In the genomic region with DNA sequence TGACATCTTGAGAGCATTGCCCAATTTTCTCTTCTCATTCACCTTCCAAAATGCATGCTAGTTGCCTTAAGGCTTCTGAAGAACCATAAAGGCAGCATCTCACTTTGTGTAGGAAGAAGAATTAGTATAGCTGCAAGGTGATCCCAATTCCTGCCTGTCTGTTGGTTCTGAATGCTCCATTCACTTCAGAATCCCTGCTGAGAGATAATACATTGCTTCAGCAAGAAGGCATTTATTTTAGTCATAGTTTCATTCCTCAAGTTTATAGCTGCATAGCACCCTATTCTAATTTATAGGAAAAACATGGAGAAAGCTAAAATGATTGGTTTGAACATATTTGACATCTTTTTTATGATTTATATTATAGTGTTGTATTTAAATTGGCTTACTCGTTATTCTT, we compare ENCODE assay signal across 18 cellular contexts.
"Had no signal": no experiment of that assay in that cellular context is flagged by ENCODE, and none has a peak within 500 bp of the region (broad histone marks: within the 10 kb centered on the region; RNA-seq: fewer than 3 reads in every experiment).

No MANE protein-coding gene starts in this region.

- H3K4me2 ChIP-seq: smooth muscle cell had no signal

- H3K9ac ChIP-seq: parathyroid adenoma had no signal

- H3K36me3 ChIP-seq: colonic mucosa, WERI-Rb-1 had no signal

- DNase-seq: activated CD4-positive, alpha-beta T cell treated with anti-CD3 and anti-CD28 coated beads for 1 hour; activated CD4-positive, alpha-beta T cell treated with anti-CD3 and anti-CD28 coated beads, Interleukin-2, amount 50 U/mL, for 4 hours; activated effector memory CD4-positive, alpha-beta T cell treated with anti-CD3 and anti-CD28 coated beads, Interleukin-2, amount 50 U/mL, for 16 hours; activated naive CD4-positive, alpha-beta T cell treated with anti-CD3 and anti-CD28 coated beads, Interleukin-2, amount 50 U/mL, for 16 hours; activated T-cell treated with anti-CD3 and anti-CD28 coated beads, Interleukin-2, amount 50 U/mL, for 72 hours; aorta; caudate nucleus; colonic mucosa; hypothalamus; naive thymus-derived CD8-positive, alpha-beta T cell; stimulated activated CD4-positive, alpha-beta T cell treated with anti-CD3 and anti-CD28 coated beads, Interleukin-4, amount 100 ng/mL, for 24 hours; SW 1271; T-helper 2 cell; testis; WERI-Rb-1 had no signal

- H3K27me3 ChIP-seq: colonic mucosa, foreskin keratinocyte, testis had no signal

- H3K4me1 ChIP-seq: colonic mucosa, foreskin keratinocyte, parathyroid adenoma, testis had no signal

- H3K4me3 ChIP-seq: colonic mucosa, smooth muscle cell, testis had no signal

- H3K27ac ChIP-seq: colonic mucosa, foreskin keratinocyte, parathyroid adenoma, testis, WERI-Rb-1 had no signal

- H3K79me2 ChIP-seq: parathyroid adenoma had no signal
